ENCODE assay signal across 10 cellular contexts in genomic region chr6:111086685-111087084, GRCh38. TPM values are rescaled to one million over a fixed set of nuclear protein-coding genes. Genes with fewer than 3 reads are reported as not detected.
DNase-seq lines count a peak whose midpoint lies in the region; ATAC-seq, FAIRE-seq and TF ChIP-seq lines count a peak whose summit lies in the region.
"Had no signal": no experiment of that assay in that cellular context is flagged by ENCODE, and none has a peak within 500 bp of the region (broad histone marks: within the 10 kb centered on the region; RNA-seq: fewer than 3 reads in every experiment).

No MANE protein-coding gene starts in this region.

- H3K79me1 ChIP-seq in mesenchymal stem cell (replicated peaks; ENCODE audit: low read length, poor library complexity, severe bottlenecking), result no peaks in the 10 kb centered on the region

- no peak overlapping the region for H3K9ac ChIP-seq in astrocyte (ENCODE audit: low read length)
- no peak overlapping the region for H3K9ac ChIP-seq in mesenchymal stem cell (ENCODE audit: low read length)

- peaks cover 35% of the 10 kb centered on the region for H3K4me1 Mint-ChIP-seq in activated naive CD4-positive, alpha-beta T cell treated with anti-CD3 and anti-CD28 coated beads for 36 hours (ENCODE audit: low read depth)
- H3K4me1 Mint-ChIP-seq in astrocyte (ENCODE audit: low read depth, unreplicated experiment), result peaks cover 3% of the 10 kb centered on the region

- peaks cover 44% of the 10 kb centered on the region for H3K27me3 ChIP-seq in astrocyte (ENCODE audit: insufficient read depth, low read length)
- peaks cover 15 to 68% of the 10 kb centered on the region in 2 experiments for H3K27me3 ChIP-seq in mesenchymal stem cell (ENCODE audit: control insufficient read depth in 1 of 2, insufficient read depth in 1 of 2, low read length in 2 of 2)
- peaks cover 0 to 11% (median 0%) of the 10 kb centered on the region in 4 donors for H3K27me3 ChIP-seq in upper lobe of left lung

- H3K23ac ChIP-seq in mesenchymal stem cell (ENCODE audit: low read length in 2 of 2), result no peak overlapping the region

- H3K9me3 ChIP-seq in astrocyte (ENCODE audit: insufficient read depth, low read depth, low read length) (no peaks in the 10 kb centered on the region), mesenchymal stem cell (ENCODE audit: control insufficient read depth, low read length) (no peaks in the 10 kb centered on the region), upper lobe of left lung (no peaks in the 10 kb centered on the region)

- no peak overlapping the region for H2BK15ac ChIP-seq in mesenchymal stem cell (ENCODE audit: low read depth, poor library complexity, severe bottlenecking)

- no peak for DNase-seq in activated naive CD4-positive, alpha-beta T cell treated with anti-CD3 and anti-CD28 coated beads for 36 hours
- no peak for DNase-seq in activated naive CD4-positive, alpha-beta T cell treated with anti-CD3 and anti-CD28 coated beads, Interleukin-2, amount 50 U/mL, for 16 hours
- DNase-seq in astrocyte (ENCODE audit: low read depth), result no peak
- DNase-seq in mesenchymal stem cell, result peak; percentile 3
- no peak for DNase-seq in upper lobe of left lung
- no peak for DNase-seq in NCI-H2196 treated with DMSO at 0.1 percent for 48 hours (lab: John Stamatoyannopoulos, UW; ENCODE audit: unreplicated experiment)
- DNase-seq in inferior parietal cortex (ENCODE audit: extremely low spot score), result no peak

- no peak overlapping the region for H2BK5ac ChIP-seq in mesenchymal stem cell (ENCODE audit: low read depth, low read length, poor library complexity, severe bottlenecking)

- H2AFZ ChIP-seq in astrocyte (ENCODE audit: low read depth, low read length) (peak overlapping the region; percentile 87), mesenchymal stem cell (ENCODE audit: low read depth, low read length) (no peak overlapping the region)

- CTCF ChIA-PET in activated naive CD4-positive, alpha-beta T cell treated with anti-CD3 and anti-CD28 coated beads for 36 hours (lab: Charles Lee), result interaction anchor here (0.6 to 0.9 kb wide), 2 partner anchors 124 to 173 kb away, joined by 3 read pairs; a partner anchor contains a TSS

- H2AK5ac ChIP-seq in mesenchymal stem cell (ENCODE audit: low read length, severe bottlenecking), result no peak overlapping the region

- H3K14ac ChIP-seq in mesenchymal stem cell (ENCODE audit: low read length in 2 of 2), result no peak overlapping the region

- H3K4me2 ChIP-seq in astrocyte (ENCODE audit: low read length) (peak overlapping the region; percentile 80), mesenchymal stem cell (ENCODE audit: low read length, poor library complexity, severe bottlenecking) (peak overlapping the region; percentile 55)

- intact Hi-C loops in activated naive CD4-positive, alpha-beta T cell treated with anti-CD3 and anti-CD28 coated beads for 36 hours (cut with micrococcal nuclease), result loop anchor here (1.0 to 10.0 kb wide), 5 partner anchors 124 to 1001 kb away; partner anchors contain the start of genes FAM229B and TUBE1

- H3K27ac ChIP-seq in astrocyte (ENCODE audit: low read depth, low read length), result no peak overlapping the region
- H3K27ac ChIP-seq in mesenchymal stem cell (ENCODE audit: low read length, poor library complexity, severe bottlenecking), result no peak overlapping the region
- peak overlapping the region in 2 of 4 donors; percentile 69 to 86 for H3K27ac ChIP-seq in upper lobe of left lung

- ATAC-seq in upper lobe of left lung (ENCODE audit: low FRiP score in 2 of 2) (no peak), GM21825 (IDR thresholded peaks at IDR 0.05; ENCODE audit: unreplicated experiment) (no peak)

- H3K4me1 ChIP-seq in astrocyte (ENCODE audit: insufficient read depth, low read length), result peaks cover 7% of the 10 kb centered on the region
- peaks cover 12% of the 10 kb centered on the region for H3K4me1 ChIP-seq in mesenchymal stem cell (ENCODE audit: control insufficient read depth, insufficient read depth, low read depth, low read length)
- H3K4me1 ChIP-seq in upper lobe of left lung, result peaks cover 9 to 21% (median 19%) of the 10 kb centered on the region in 4 donors

- H3K4ac ChIP-seq in mesenchymal stem cell (ENCODE audit: low read depth in 1 of 2, low read length in 2 of 2), result no peak overlapping the region

- peak overlapping the region; percentile 48 for H3K4me3 ChIP-seq in astrocyte (ENCODE audit: insufficient read depth, low read depth, low read length)
- H3K4me3 ChIP-seq in mesenchymal stem cell (ENCODE audit: insufficient read depth in 1 of 2, low read depth in 1 of 2, low read length in 2 of 2), result peak overlapping the region in 1 of 2 experiments; percentile 74
- peak overlapping the region in 3 of 4 donors; percentile 71 to 82 (median 76) for H3K4me3 ChIP-seq in upper lobe of left lung

- peak overlapping the region; percentile 80 for H3K4me3 Mint-ChIP-seq in activated naive CD4-positive, alpha-beta T cell treated with anti-CD3 and anti-CD28 coated beads for 36 hours
- peak overlapping the region; percentile 84 for H3K4me3 Mint-ChIP-seq in astrocyte (ENCODE audit: unreplicated experiment)

- no peaks in the 10 kb centered on the region for H3K36me3 ChIP-seq in astrocyte (ENCODE audit: insufficient read depth, low read length)
- H3K36me3 ChIP-seq in mesenchymal stem cell (ENCODE audit: control insufficient read depth in 1 of 2, insufficient read depth in 2 of 2, low read depth in 1 of 2, low read length in 2 of 2), result no peaks in the 10 kb centered on the region
- H3K36me3 ChIP-seq in upper lobe of left lung, result no peaks in the 10 kb centered on the region

- no peak overlapping the region for H4K8ac ChIP-seq in mesenchymal stem cell (ENCODE audit: low read length)

- no peak overlapping the region for H2BK120ac ChIP-seq in mesenchymal stem cell (ENCODE audit: low read depth, low read length)

- H4K20me1 ChIP-seq in astrocyte (ENCODE audit: insufficient read depth, low read length), result no peaks in the 10 kb centered on the region

- WGBS in mesenchymal stem cell, result 10% methylated on average over 2 of the region's 5 CpGs
- 13 to 16% methylated on average over 5 of the region's 5 CpGs for WGBS in upper lobe of left lung, 2 donors

- no peaks in the 10 kb centered on the region for H3K9me3 Mint-ChIP-seq in activated naive CD4-positive, alpha-beta T cell treated with anti-CD3 and anti-CD28 coated beads for 36 hours
- no peaks in the 10 kb centered on the region for H3K9me3 Mint-ChIP-seq in astrocyte (ENCODE audit: unreplicated experiment)

- TF ChIP-seq CTCF in astrocyte (IDR thresholded peaks at IDR 0.05; ENCODE audit: insufficient read depth, low read depth, low read length) (no peak), upper lobe of left lung (IDR thresholded peaks at IDR 0.05) (no peak)

- H2BK12ac ChIP-seq in mesenchymal stem cell (ENCODE audit: low read length in 2 of 2), result no peak overlapping the region

- no peak for TF ChIP-seq POLR2A in upper lobe of left lung (IDR thresholded peaks at IDR 0.05)

- H4K91ac ChIP-seq in mesenchymal stem cell (ENCODE audit: low read length), result no peak overlapping the region

- FAIRE-seq in astrocyte (lab: Jason Lieb, UNC), result no peak
- FAIRE-seq: islet of Langerhans had no signal

- no peak for TF ChIP-seq EP300 in upper lobe of left lung (IDR thresholded peaks at IDR 0.05)

- H3K18ac ChIP-seq in mesenchymal stem cell (ENCODE audit: low read depth in 1 of 2, low read length in 2 of 2), result no peak overlapping the region

- no peaks in the 10 kb centered on the region for H3K79me2 ChIP-seq in astrocyte (ENCODE audit: insufficient read depth, low read length)

- H3K27me3 Mint-ChIP-seq in activated naive CD4-positive, alpha-beta T cell treated with anti-CD3 and anti-CD28 coated beads for 36 hours (ENCODE audit: low read depth), result no peaks in the 10 kb centered on the region
- peaks cover 41% of the 10 kb centered on the region for H3K27me3 Mint-ChIP-seq in astrocyte (ENCODE audit: low read depth, unreplicated experiment)

- H3K27ac Mint-ChIP-seq in activated naive CD4-positive, alpha-beta T cell treated with anti-CD3 and anti-CD28 coated beads for 36 hours, result peak overlapping the region; percentile 58
- no peak overlapping the region for H3K27ac Mint-ChIP-seq in astrocyte (ENCODE audit: unreplicated experiment)

- H3K36me3 Mint-ChIP-seq in activated naive CD4-positive, alpha-beta T cell treated with anti-CD3 and anti-CD28 coated beads for 36 hours (ENCODE audit: low read depth), result no peaks in the 10 kb centered on the region
- H3K36me3 Mint-ChIP-seq in astrocyte (ENCODE audit: low read depth, unreplicated experiment), result no peaks in the 10 kb centered on the region

RNA-seq across cellular contexts. Expression of gene SLC16A10, which starts 0.6 kb away (rescaled TPM):
- 1 to 10 TPM; 6.6 to 8.1 TPM for total RNA-seq in activated naive CD4-positive, alpha-beta T cell treated with anti-CD3 and anti-CD28 coated beads for 36 hours
- total RNA-seq in astrocyte (0.18 and 0.48 TPM in 2 replicates), upper lobe of left lung (10 to 100 TPM in 5 of 6 donors, 1 to 10 TPM in 1; 8.7 to 94.4 (median 18.9) TPM)
- not detected for polyA plus RNA-seq in mesenchymal stem cell (2013, experiment 1 of 2)
- not detected for polyA plus RNA-seq in mesenchymal stem cell (2013, experiment 2 of 2)
- polyA plus RNA-seq: BJ had no signal
